In genomic region chr11:910044-910588, GRCh38 we compare ENCODE assay signal across 8 cellular contexts. TPM values are rescaled to one million over a fixed set of nuclear protein-coding genes. Genes with fewer than 3 reads are reported as not detected.
A peak's percentile ranks its signal among the peaks of the same experiment; 100 is the strongest.
DNase-seq lines count a peak whose midpoint lies in the region; ATAC-seq and TF ChIP-seq lines count a peak whose summit lies in the region.

No MANE protein-coding gene starts in this region.

- no peak for TF ChIP-seq CTCF in parathyroid adenoma (IDR thresholded peaks at IDR 0.05)

- H3K4me3 ChIP-seq in CD4-positive, CD25-positive, alpha-beta regulatory T cell (ENCODE audit: low read depth, low read length), result no peak overlapping the region
- peak overlapping the region; percentile 71 for H3K4me3 ChIP-seq in parathyroid adenoma (ENCODE audit: low read depth, low read length)

- H3K4me2 ChIP-seq in parathyroid adenoma (ENCODE audit: low read length), result peak overlapping the region; percentile 79

- POLR2A ChIA-PET in HEK293T (lab: Yijun Ruan, JAX), result interaction anchor here (0.6 to 2.0 kb wide), 9 partner anchors 9 to 76 kb away, joined by 3 to 17 read pairs (median 5); no protein-coding TSS in a partner anchor

- no peak for DNase-seq in CD4-positive, CD25-positive, alpha-beta regulatory T cell
- DNase-seq in HEK293T (ENCODE audit: extremely low spot score), result no peak
- DNase-seq in SKM-1 treated with dmso at 0.1 percent for 144 hours (lab: John Stamatoyannopoulos, UW; ENCODE audit: unreplicated experiment), result peak; percentile 80
- no peak for DNase-seq in NCI-H1092 (lab: John Stamatoyannopoulos, UW)
- no peak for DNase-seq in retina
- DNase-seq in GOT3 (lab: John Stamatoyannopoulos, UW), result no peak

- CTCF ChIA-PET in HEK293T (lab: Yijun Ruan, JAX), result interaction anchor here (1.5 kb wide), 1 partner anchor 16 kb away, joined by 7 read pairs; no protein-coding TSS in a partner anchor

- H3K27ac ChIP-seq in CD4-positive, CD25-positive, alpha-beta regulatory T cell (ENCODE audit: insufficient read depth, low read length, poor library complexity, severe bottlenecking), result no peak overlapping the region
- no peak overlapping the region for H3K27ac ChIP-seq in parathyroid adenoma

- ATAC-seq in CD4-positive, CD25-positive, alpha-beta regulatory T cell (ENCODE audit: low read depth in 2 of 2), result no peak
- peak; percentile 27 for ATAC-seq in esophagus mucosa

- peak overlapping the region in 1 of 3 donors; percentile 73 for H3K27ac Mint-ChIP-seq in CD4-positive, CD25-positive, alpha-beta regulatory T cell

- H3K27me3 Mint-ChIP-seq in CD4-positive, CD25-positive, alpha-beta regulatory T cell, result no peaks in the 10 kb centered on the region

- peak overlapping the region; percentile 85 to 95 (median 90) for H3K4me3 Mint-ChIP-seq in CD4-positive, CD25-positive, alpha-beta regulatory T cell

- peak overlapping the region; percentile 89 for H2AFZ ChIP-seq in parathyroid adenoma

- H3K27me3 ChIP-seq in CD4-positive, CD25-positive, alpha-beta regulatory T cell (ENCODE audit: control insufficient read depth, insufficient read depth, low read length), result no peaks in the 10 kb centered on the region
- no peaks in the 10 kb centered on the region for H3K27me3 ChIP-seq in parathyroid adenoma (ENCODE audit: control insufficient read depth, insufficient read depth, low read length)

- peaks cover 0 to 35% (median 8%) of the 10 kb centered on the region in 4 donors for H3K4me1 Mint-ChIP-seq in CD4-positive, CD25-positive, alpha-beta regulatory T cell

- H3K36me3 ChIP-seq in CD4-positive, CD25-positive, alpha-beta regulatory T cell (ENCODE audit: control insufficient read depth, insufficient read depth, low read length), result no peaks in the 10 kb centered on the region
- H3K36me3 ChIP-seq in parathyroid adenoma (ENCODE audit: control insufficient read depth, insufficient read depth, low read length), result no peaks in the 10 kb centered on the region

- peak overlapping the region; percentile 37 for H3K9ac ChIP-seq in parathyroid adenoma

- peaks cover 14% of the 10 kb centered on the region for H3K4me1 ChIP-seq in CD4-positive, CD25-positive, alpha-beta regulatory T cell (ENCODE audit: control insufficient read depth, insufficient read depth, low read length, poor library complexity, severe bottlenecking)
- no peaks in the 10 kb centered on the region for H3K4me1 ChIP-seq in parathyroid adenoma

- H3K36me3 Mint-ChIP-seq in CD4-positive, CD25-positive, alpha-beta regulatory T cell, result peaks cover 4% of the 10 kb centered on the region

- H3K9me3 ChIP-seq in CD4-positive, CD25-positive, alpha-beta regulatory T cell (ENCODE audit: control insufficient read depth in 2 of 2, low read length in 2 of 2), result no peaks in the 10 kb centered on the region
- no peaks in the 10 kb centered on the region for H3K9me3 ChIP-seq in parathyroid adenoma (ENCODE audit: control insufficient read depth, low read length)

- H3K79me2 ChIP-seq in parathyroid adenoma, result peaks cover 2% of the 10 kb centered on the region

- H3K9me3 Mint-ChIP-seq in CD4-positive, CD25-positive, alpha-beta regulatory T cell, result no peaks in the 10 kb centered on the region

TF ChIP-seq in HEK293T, 16 proteins besides CTCF, POLR2A, EP300 and RAD21:
- TF ChIP-seq FOXK2 (IDR thresholded peaks at IDR 0.05), result no peak
- no peak for TF ChIP-seq ARNT (IDR thresholded peaks at IDR 0.05)
- no peak for TF ChIP-seq BHLHE40 (IDR thresholded peaks at IDR 0.05; ENCODE audit: borderline replicate concordance)
- TF ChIP-seq L3MBTL2 (conservative IDR thresholded peaks at IDR 0.05), result peak; percentile 65

RNA-seq across cellular contexts. Expression of gene CHID1, which starts 0.5 kb away (rescaled TPM):
- total RNA-seq in CD4-positive, CD25-positive, alpha-beta regulatory T cell, result 28.7 TPM
- 10 to 100 TPM; 40.2 to 50.6 (median 47.7) TPM for polyA plus RNA-seq in CD4-positive, CD25-positive, alpha-beta regulatory T cell
- 56.6 TPM for total RNA-seq in esophagus mucosa

RNA-seq across cellular contexts. Expression of gene AP2A2, which starts 15.6 kb away (rescaled TPM):
- total RNA-seq in CD4-positive, CD25-positive, alpha-beta regulatory T cell, result 85.9 TPM
- 10 to 100 TPM in 1 of 4 donors, 1 to 10 TPM in 3; 6.2 to 10.2 (median 7.0) TPM for polyA plus RNA-seq in CD4-positive, CD25-positive, alpha-beta regulatory T cell
- 34.9 TPM for total RNA-seq in esophagus mucosa
